ENCODE assay signal across 10 cellular contexts in the genomic region with DNA sequence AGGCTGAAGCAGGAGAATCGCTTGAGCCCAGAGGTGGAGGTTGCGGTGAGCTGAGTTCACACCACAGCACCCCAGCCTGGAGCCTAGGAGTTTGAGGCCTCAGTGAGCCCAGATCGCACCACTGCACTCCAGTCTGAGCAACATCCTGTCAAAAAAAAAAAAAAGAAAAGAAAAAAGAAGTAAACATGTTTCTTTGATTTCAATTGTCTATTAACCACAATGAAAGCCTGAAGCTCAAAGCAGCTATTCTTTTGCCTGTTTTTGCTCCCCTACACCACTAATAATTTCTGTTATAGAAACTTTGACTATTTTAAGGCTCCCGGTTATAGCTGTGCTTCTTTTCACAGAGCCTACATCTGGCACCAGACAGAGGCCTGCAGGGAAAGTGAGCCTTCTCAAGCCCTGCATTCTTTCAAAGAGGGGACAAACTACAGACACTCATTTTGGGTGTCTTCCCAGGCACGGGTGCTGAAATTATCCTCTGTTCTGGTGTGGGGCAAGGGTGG. TPM values are rescaled to one million over a fixed set of nuclear protein-coding genes. Genes with fewer than 3 reads are reported as not detected.
A peak's percentile ranks its signal among the peaks of the same experiment; 100 is the strongest.
DNase-seq lines count a peak whose midpoint lies in the region; ATAC-seq and TF ChIP-seq lines count a peak whose summit lies in the region.
"Had no signal": no experiment of that assay in that cellular context is flagged by ENCODE, and none has a peak within 500 bp of the region (broad histone marks: within the 10 kb centered on the region; RNA-seq: fewer than 3 reads in every experiment).

No MANE protein-coding gene starts in this region.

- peak overlapping the region; percentile 47; the same call in 1 of the 2 replicates for H3K27ac ChIP-seq in DND-41 (ENCODE audit: low read length)
- H3K27ac ChIP-seq in sigmoid colon: peak overlapping the region; percentile 10 to 82 (median 73)

- POLR2A ChIA-PET in activated CD4-positive, alpha-beta T cell treated with anti-CD3 and anti-CD28 coated beads, Interleukin-2, amount 10 ng/mL, durations not matched to agents 7 days and 5 days (lab: Charles Lee): no interaction called here

- no peaks in the 10 kb centered on the region for H3K9me3 Mint-ChIP-seq in activated CD4-positive, alpha-beta T cell treated with anti-CD3 and anti-CD28 coated beads, Interleukin-2, amount 10 ng/mL, durations not matched to agents 7 days and 5 days
- no peaks in the 10 kb centered on the region for H3K9me3 Mint-ChIP-seq in effector memory CD8-positive, alpha-beta T cell

- H3K9me3 ChIP-seq in DND-41 (ENCODE audit: insufficient read depth, low read length, severe bottlenecking) (no peaks in the 10 kb centered on the region), sigmoid colon (no peaks in the 10 kb centered on the region)

- H3K36me3 Mint-ChIP-seq in activated CD4-positive, alpha-beta T cell treated with anti-CD3 and anti-CD28 coated beads, Interleukin-2, amount 10 ng/mL, durations not matched to agents 7 days and 5 days (ENCODE audit: low read depth): peaks cover 45% of the 10 kb centered on the region
- peaks cover 7% of the 10 kb centered on the region for H3K36me3 Mint-ChIP-seq in effector memory CD8-positive, alpha-beta T cell (ENCODE audit: insufficient read depth)

- no peaks in the 10 kb centered on the region for H3K27me3 Mint-ChIP-seq in activated CD4-positive, alpha-beta T cell treated with anti-CD3 and anti-CD28 coated beads, Interleukin-2, amount 10 ng/mL, durations not matched to agents 7 days and 5 days
- H3K27me3 Mint-ChIP-seq in effector memory CD8-positive, alpha-beta T cell: no peaks in the 10 kb centered on the region

- no peak overlapping the region for H3K4me3 ChIP-seq in DND-41 (ENCODE audit: low read depth in 1 of 2, low read length in 2 of 2)
- H3K4me3 ChIP-seq in sigmoid colon: no peak overlapping the region

- H4K20me1 ChIP-seq in DND-41 (ENCODE audit: insufficient read depth, low read length): no peaks in the 10 kb centered on the region

- H2AFZ ChIP-seq in DND-41 (ENCODE audit: low read depth, low read length): no peak overlapping the region; the same call in 1 of the 2 replicates

- DNase-seq in DND-41: peak; percentile 48
- DNase-seq in activated CD4-positive, alpha-beta T cell treated with anti-CD3 and anti-CD28 coated beads, Interleukin-2, amount 10 ng/mL, durations not matched to agents 7 days and 5 days: peak; percentile 81
- DNase-seq in effector memory CD8-positive, alpha-beta T cell: peak; percentile 63 to 74 (median 68)
- no peak for DNase-seq in sigmoid colon
- DNase-seq in NCI-H524 treated with DMSO at 0.1 percent for 48 hours (lab: John Stamatoyannopoulos, UW): no peak
- no peak for DNase-seq in GDM1 (lab: John Stamatoyannopoulos, UW)
- DNase-seq: DMS79 treated with DMSO at 0.1 percent for 48 hours, NCI-H187 treated with DMSO at 0.1 percent for 48 hours had no signal

- H3K4me2 ChIP-seq in DND-41 (ENCODE audit: insufficient read depth, low read length): no peak overlapping the region

- H3K27me3 ChIP-seq in DND-41 (ENCODE audit: insufficient read depth, low read length, poor library complexity) (no peaks in the 10 kb centered on the region), sigmoid colon (no peaks in the 10 kb centered on the region)

- peak overlapping the region; percentile 32 for H3K4me3 Mint-ChIP-seq in activated CD4-positive, alpha-beta T cell treated with anti-CD3 and anti-CD28 coated beads, Interleukin-2, amount 10 ng/mL, durations not matched to agents 7 days and 5 days
- peak overlapping the region; percentile 74 to 78 for H3K4me3 Mint-ChIP-seq in effector memory CD8-positive, alpha-beta T cell

- H3K27ac Mint-ChIP-seq in activated CD4-positive, alpha-beta T cell treated with anti-CD3 and anti-CD28 coated beads, Interleukin-2, amount 10 ng/mL, durations not matched to agents 7 days and 5 days: peak overlapping the region; percentile 93
- H3K27ac Mint-ChIP-seq in effector memory CD8-positive, alpha-beta T cell: peak overlapping the region; percentile 97 to 99

- TF ChIP-seq CTCF in DND-41 (IDR thresholded peaks at IDR 0.05; ENCODE audit: borderline replicate concordance, extremely low read depth, low read length, poor library complexity, severe bottlenecking): no peak
- no peak for TF ChIP-seq CTCF in sigmoid colon (IDR thresholded peaks at IDR 0.05)

- H3K36me3 ChIP-seq in DND-41 (ENCODE audit: insufficient read depth, low read length) (no peaks in the 10 kb centered on the region), sigmoid colon (no peaks in the 10 kb centered on the region)

- TF ChIP-seq EP300 in sigmoid colon (IDR thresholded peaks at IDR 0.05): no peak

- H3K4me1 ChIP-seq in DND-41 (ENCODE audit: insufficient read depth, low read length) (peaks cover 12% of the 10 kb centered on the region), sigmoid colon (peaks cover 0 to 22% (median 15%) of the 10 kb centered on the region in 4 donors)

- H3K4me1 Mint-ChIP-seq in activated CD4-positive, alpha-beta T cell treated with anti-CD3 and anti-CD28 coated beads, Interleukin-2, amount 10 ng/mL, durations not matched to agents 7 days and 5 days: peaks cover 56% of the 10 kb centered on the region
- H3K4me1 Mint-ChIP-seq in effector memory CD8-positive, alpha-beta T cell (ENCODE audit: low read depth in 2 of 2): peaks cover 18 to 31% of the 10 kb centered on the region in 2 donors

- intact Hi-C loops in sigmoid colon (cut with DNase I): no loop called here

- ATAC-seq in DND-41 (ENCODE audit: insufficient read depth, low read depth) (peak; percentile 74), HG03342 (IDR thresholded peaks at IDR 0.05; ENCODE audit: unreplicated experiment) (no peak), HG02678 (IDR thresholded peaks at IDR 0.05; ENCODE audit: unreplicated experiment) (no peak)
- ATAC-seq in effector memory CD8-positive, alpha-beta T cell (replicated peaks): peak; percentile 99

- no peak for TF ChIP-seq POLR2A in sigmoid colon (IDR thresholded peaks at IDR 0.05)

- CTCF ChIA-PET in activated CD4-positive, alpha-beta T cell treated with anti-CD3 and anti-CD28 coated beads, Interleukin-2, amount 10 ng/mL, durations not matched to agents 7 days and 5 days (lab: Charles Lee): interaction anchor here (0.6 to 1.6 kb wide), 9 partner anchors 18 to 82 kb away, joined by 3 to 5 read pairs (median 4); a partner anchor contains a TSS

- no peaks in the 10 kb centered on the region for H3K79me2 ChIP-seq in DND-41 (ENCODE audit: insufficient read depth, low read length)

- no peak overlapping the region for H3K9ac ChIP-seq in DND-41 (ENCODE audit: low read depth, low read length)

- WGBS in sigmoid colon, 2 donors: 56 to 79% methylated on average over 5 of the region's 5 CpGs

RNA-seq across cellular contexts. Expression of a gene that starts 14.1 kb away (rescaled TPM):
- under 1 TPM; 0.48 to 0.82 TPM for total RNA-seq in activated CD4-positive, alpha-beta T cell treated with anti-CD3 and anti-CD28 coated beads, Interleukin-2, amount 10 ng/mL, durations not matched to agents 7 days and 5 days
- total RNA-seq in sigmoid colon: not detected
- polyA plus RNA-seq in sigmoid colon: under 1 TPM in 2 of 3 donors, not detected in 1; 0.23 to 0.74 TPM

RNA-seq across cellular contexts. Expression of a gene that starts 28.9 kb away (rescaled TPM):
- 1 to 10 TPM; 6.5 to 7.5 TPM for total RNA-seq in activated CD4-positive, alpha-beta T cell treated with anti-CD3 and anti-CD28 coated beads, Interleukin-2, amount 10 ng/mL, durations not matched to agents 7 days and 5 days
- 1 to 10 TPM; 4.3 to 6.1 (median 5.3) TPM for total RNA-seq in sigmoid colon
- 1 to 10 TPM; 2.4 to 3.2 (median 2.8) TPM for polyA plus RNA-seq in sigmoid colon

RNA-seq across cellular contexts. Expression of a gene that starts 51.6 kb away (rescaled TPM):
- total RNA-seq in activated CD4-positive, alpha-beta T cell treated with anti-CD3 and anti-CD28 coated beads, Interleukin-2, amount 10 ng/mL, durations not matched to agents 7 days and 5 days: 10 to 100 TPM; 36.6 to 48.8 TPM
- total RNA-seq in sigmoid colon: 100 to 1,000 TPM in 1 of 4 donors, 10 to 100 TPM in 3; 46.4 to 101 (median 81.0) TPM
- polyA plus RNA-seq in sigmoid colon: 100 to 1,000 TPM in 2 of 3 donors, 10 to 100 TPM in 1; 83.3 to 164 (median 108) TPM

RNA-seq across cellular contexts. Expression of a gene that starts 52.0 kb away (rescaled TPM):
- total RNA-seq in activated CD4-positive, alpha-beta T cell treated with anti-CD3 and anti-CD28 coated beads, Interleukin-2, amount 10 ng/mL, durations not matched to agents 7 days and 5 days: under 1 TPM; 0.35 to 0.50 TPM
- total RNA-seq in sigmoid colon: 1 to 10 TPM in 2 of 4 donors, under 1 TPM in 2; 0.36 to 3.0 (median 1.5) TPM
- 1 to 10 TPM; 2.2 to 3.6 (median 2.3) TPM for polyA plus RNA-seq in sigmoid colon

Comparison
In these comparisons a context has a peak if more than half of its experiments do, and no peak if none do; other contexts are left out.
1. ATAC-seq: peak in DND-41 (single experiment) and effector memory CD8-positive, alpha-beta T cell (single experiment); none in HG03342 (single experiment) and HG02678 (single experiment).
2. DNase-seq: peak in DND-41 (single experiment), activated CD4-positive, alpha-beta T cell treated with anti-CD3 and anti-CD28 coated beads, Interleukin-2, amount 10 ng/mL, durations not matched to agents 7 days and 5 days (single experiment) and effector memory CD8-positive, alpha-beta T cell (3 of 3); none in sigmoid colon (single experiment), NCI-H524 treated with DMSO at 0.1 percent for 48 hours (single experiment) and GDM1 (single experiment).